Comparison of ENCODE assay signal across 16 cellular contexts in genomic region chr15:66872394-66872793, GRCh38.
"Had no signal": no experiment of that assay in that cellular context is flagged by ENCODE, and none has a peak within 500 bp of the region (broad histone marks: within the 10 kb centered on the region; RNA-seq: fewer than 3 reads in every experiment).

No MANE protein-coding gene starts in this region.

- ATAC-seq: heart left ventricle; left lung; natural killer cell treated with Interleukin-12 subunit alpha and Interleukin-12 subunit beta and Interleukin-15 and Interleukin-18, amount 100 ng/mL, for 72 hours had no signal

- H3K4me3 ChIP-seq: cardiac muscle cell, esophagus squamous epithelium, heart left ventricle, left lung had no signal

- FAIRE-seq: colon, frontal cortex, islet of Langerhans had no signal

- DNase-seq: activated CD4-positive, CD25-positive, alpha-beta regulatory T cell; activated effector memory CD4-positive, alpha-beta T cell treated with Interleukin-2 at 50 U/mL for 16 hours; activated T-cell treated with anti-CD3 and anti-CD28 coated beads, Interleukin-2, amount 50 U/mL, for 1 hour; aorta; esophagus squamous epithelium; heart left ventricle; left lung; nucleus accumbens; stimulated activated CD4-positive, alpha-beta T cell treated with anti-CD3 and anti-CD28 coated beads, Interleukin-15, amount 100 ng/mL, for 24 hours; stimulated activated CD4-positive, alpha-beta T cell treated with anti-CD3 and anti-CD28 coated beads, Interleukin-4, amount 100 ng/mL, for 4 hours; T-helper 1 cell had no signal

- H3K27me3 ChIP-seq: cardiac muscle cell, esophagus squamous epithelium, heart left ventricle, left lung had no signal

- H3K36me3 ChIP-seq: cardiac muscle cell, esophagus squamous epithelium, heart left ventricle, left lung had no signal

- H3K4me1 ChIP-seq: left lung had no signal

- H3K27ac ChIP-seq: cardiac muscle cell, esophagus squamous epithelium, heart left ventricle, left lung had no signal

- H3K9me3 ChIP-seq: esophagus squamous epithelium, left lung had no signal
